8 cellular contexts compared by ENCODE assay signal in the genomic region with DNA sequence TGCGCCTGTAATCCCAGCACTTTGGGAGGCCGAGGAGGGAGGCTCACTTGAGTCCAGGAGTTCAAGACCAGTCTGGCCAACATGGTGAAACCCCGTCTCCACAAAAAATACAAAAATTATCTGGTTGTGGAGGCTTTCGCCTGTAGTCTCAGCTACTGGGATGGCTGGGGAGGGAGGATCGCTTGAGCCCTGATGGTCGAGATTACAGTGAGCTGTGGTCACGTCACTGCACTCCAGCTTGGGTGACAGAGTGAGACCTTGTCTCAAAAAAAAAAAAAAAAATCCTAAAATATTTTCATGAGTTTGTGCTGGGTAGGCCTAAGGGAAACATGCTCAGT. TPM values are rescaled to one million over a fixed set of nuclear protein-coding genes. Genes with fewer than 3 reads are reported as not detected.
A peak's percentile ranks its signal among the peaks of the same experiment; 100 is the strongest.
DNase-seq lines count a peak whose midpoint lies in the region; ATAC-seq, FAIRE-seq and TF ChIP-seq lines count a peak whose summit lies in the region.
"Not testable (repeated sequence)": the region's sequence is repeated elsewhere in the genome, so short reads cannot be mapped to it uniquely, and the experiment has no call there.

No MANE protein-coding gene starts in this region.

- TF ChIP-seq EP300 in HepG2 (IDR thresholded peaks at IDR 0.05; ENCODE audit: low read depth in 2 of 2, low read length in 2 of 2); HepG2 (CRISPR knock-in tag; IDR thresholded peaks at IDR 0.05; ENCODE audit: borderline replicate concordance); upper lobe of left lung (IDR thresholded peaks at IDR 0.05): not testable (repeated sequence)

- peak overlapping the region; percentile 99 for H3K4me2 ChIP-seq in HepG2 (ENCODE audit: low read depth, low read length)
- peak overlapping the region; percentile 96 for H3K4me2 ChIP-seq in trophoblast cell (ENCODE audit: low read length)

- not testable (repeated sequence) for H4K20me1 ChIP-seq in HepG2 (ENCODE audit: insufficient read depth, low read length)

- ATAC-seq in HG02840 (IDR thresholded peaks at IDR 0.05; ENCODE audit: low FRiP score, unreplicated experiment) (peak; percentile 17), HepG2 (peak; percentile 6; the same call in 2 of the 3 replicates), upper lobe of left lung (ENCODE audit: low FRiP score in 2 of 2) (peak in 1 of 2 donors; percentile 5)

- H4K12ac ChIP-seq in trophoblast cell (ENCODE audit: low read depth, low read length) = not testable (repeated sequence)

- peak overlapping the region; percentile 82 for H3K4me3 Mint-ChIP-seq in Calu3 (ENCODE audit: low read depth, unreplicated experiment)

- not testable (repeated sequence) for H4K8ac ChIP-seq in trophoblast cell (ENCODE audit: low read depth, low read length)

- FAIRE-seq in HepG2 (lab: Jason Lieb, UNC) = not testable (repeated sequence)

- not testable (repeated sequence) for H3K79me1 ChIP-seq in trophoblast cell (ENCODE audit: low read length)

- not testable (repeated sequence) for H3K27me3 Mint-ChIP-seq in Calu3 (ENCODE audit: unreplicated experiment)

- not testable (repeated sequence) for H3K23ac ChIP-seq in trophoblast cell (ENCODE audit: low read length)

- intact Hi-C loops in Calu3 (cut with micrococcal nuclease; ENCODE audit: unreplicated experiment) = not testable (repeated sequence)
- intact Hi-C loops in HepG2 (cut with micrococcal nuclease; ENCODE audit: unreplicated experiment) = loop anchor here (5.0 to 10.0 kb wide), 2 partner anchors 101 to 116 kb away; a partner anchor contains a TSS

- H3K14ac ChIP-seq in trophoblast cell (ENCODE audit: low read length) = not testable (repeated sequence)

- H2BK120ac ChIP-seq in trophoblast cell (ENCODE audit: insufficient read depth, low read length, poor library complexity) = not testable (repeated sequence)

- not testable (repeated sequence) for DNase-seq in Calu3; SK-N-MC (ENCODE audit: low read depth, low spot score); adipocyte (ENCODE audit: low read depth); HepG2 (ENCODE audit: low spot score); trophoblast cell; upper lobe of left lung
- DNase-seq in erythroblast (lab: John Stamatoyannopoulos, UW) = peak; percentile 74 to 82

- CTCF ChIA-PET in Calu3 (lab: Charles Lee); HepG2 (lab: Yijun Ruan, JAX; ENCODE audit: low intra/inter-chr PET ratio, low total read pairs): not testable (repeated sequence)

- not testable (repeated sequence) for H3K36me3 ChIP-seq in SK-N-MC (ENCODE audit: insufficient read depth, low read length); adipocyte (ENCODE audit: control insufficient read depth, insufficient read depth, low read length, severe bottlenecking); HepG2 (replicated peaks in 1 of 2; ENCODE audit: control insufficient read depth in 1 of 2, insufficient read depth in 2 of 2, low read length in 2 of 2); trophoblast cell (ENCODE audit: control insufficient read depth in 1 of 2, insufficient read depth in 2 of 2, low read length in 2 of 2); upper lobe of left lung

- in situ Hi-C loops in HepG2 (cut with HindIII; ENCODE audit: extremely low pct_ligation_motif_present, low pct_unique_long_range_greater_than_20kb) = loop anchor here (10.0 kb wide), 1 partner anchor 534 kb away; no protein-coding TSS in a partner anchor

- H2BK5ac ChIP-seq in trophoblast cell (ENCODE audit: low read depth, low read length, poor library complexity) = not testable (repeated sequence)

- peaks cover 22% of the 10 kb centered on the region for H3K4me1 Mint-ChIP-seq in Calu3 (ENCODE audit: low read depth, unreplicated experiment)

- H4K91ac ChIP-seq in trophoblast cell (ENCODE audit: low read depth, low read length) = not testable (repeated sequence)

- H3K36me3 Mint-ChIP-seq in Calu3 (ENCODE audit: insufficient read depth, unreplicated experiment) = peaks cover 21% of the 10 kb centered on the region

- H2AK5ac ChIP-seq in trophoblast cell (ENCODE audit: low read length) = not testable (repeated sequence)

- TF ChIP-seq POLR2A in erythroblast (IDR thresholded peaks at IDR 0.05; ENCODE audit: low read length); HepG2 (IDR thresholded peaks at IDR 0.05; ENCODE audit: insufficient read depth in 1 of 2, low read depth in 2 of 2, low read length in 2 of 2); upper lobe of left lung (IDR thresholded peaks at IDR 0.05): not testable (repeated sequence)

- peak overlapping the region; percentile 95 for H3K4me3 ChIP-seq in SK-N-MC
- peak overlapping the region; percentile 88 for H3K4me3 ChIP-seq in adipocyte (ENCODE audit: low read length)
- peak overlapping the region; percentile 37 to 85 (median 82); a peak in 5 of 6 replicates for H3K4me3 ChIP-seq in HepG2 (replicated peaks in 1 of 3; ENCODE audit: insufficient read depth in 1 of 3, low read depth in 2 of 3, low read length in 3 of 3)
- not testable (repeated sequence) for H3K4me3 ChIP-seq in trophoblast cell (ENCODE audit: low read depth, low read length)
- H3K4me3 ChIP-seq in upper lobe of left lung = peak overlapping the region in 3 of 4 donors; percentile 78 to 93 (median 79)

- TF ChIP-seq RAD21 in HepG2 (CRISPR knock-in tag; IDR thresholded peaks at IDR 0.05) = not testable (repeated sequence)

- peaks cover 30% of the 10 kb centered on the region for H3K4me1 ChIP-seq in adipocyte (ENCODE audit: control insufficient read depth, insufficient read depth, low read length)
- peaks cover 37% of the 10 kb centered on the region for H3K4me1 ChIP-seq in HepG2 (ENCODE audit: insufficient read depth, low read length)
- not testable (repeated sequence) for H3K4me1 ChIP-seq in trophoblast cell (ENCODE audit: control insufficient read depth in 1 of 2, insufficient read depth in 2 of 2, low read length in 2 of 2)
- H3K4me1 ChIP-seq in upper lobe of left lung = peaks cover 23 to 49% (median 34%) of the 10 kb centered on the region in 4 donors

- not testable (repeated sequence) for H3K9ac ChIP-seq in SK-N-MC (ENCODE audit: insufficient read length); trophoblast cell (ENCODE audit: low read length)
- peak overlapping the region; percentile 89 for H3K9ac ChIP-seq in adipocyte (ENCODE audit: low read length)
- H3K9ac ChIP-seq in HepG2 (ENCODE audit: insufficient read depth, low read depth, low read length) = peak overlapping the region; percentile 81; the same call in 1 of the 2 replicates

- not testable (repeated sequence) for H3K4ac ChIP-seq in trophoblast cell (ENCODE audit: low read depth, low read length)

- not testable (repeated sequence) for H2AFZ ChIP-seq in HepG2 (ENCODE audit: low read length); trophoblast cell (ENCODE audit: insufficient read depth, low read length, poor library complexity)

- POLR2A ChIA-PET in HepG2 (lab: Yijun Ruan, JAX) = not testable (repeated sequence)

- 46% methylated on average over 7 of the region's 7 CpGs for WGBS in HepG2 (ENCODE audit: low lambda C conversion rate)
- WGBS in trophoblast cell (ENCODE audit: extremely low coverage, insufficient coverage, insufficient read length) = no CpG with 5 or more reads among the region's 7 CpGs
- WGBS in upper lobe of left lung, 2 donors = 65% methylated on average over 7 of the region's 7 CpGs

- H3K9me3 Mint-ChIP-seq in Calu3 (ENCODE audit: low read depth, unreplicated experiment) = not testable (repeated sequence)

- H2BK12ac ChIP-seq in trophoblast cell (ENCODE audit: low read length) = not testable (repeated sequence)

- not testable (repeated sequence) for H3K27ac ChIP-seq in SK-N-MC; trophoblast cell (ENCODE audit: low read depth, low read length)
- H3K27ac ChIP-seq in HepG2 (ENCODE audit: extremely low read length, insufficient read depth, low read length) (peak overlapping the region; percentile 63), upper lobe of left lung (peak overlapping the region; percentile 87 to 95 (median 92))

- H3K27me3 ChIP-seq in adipocyte (replicated peaks; ENCODE audit: control insufficient read depth, insufficient read depth, low read length); HepG2 (ENCODE audit: control insufficient read depth in 1 of 2, insufficient read depth in 2 of 2, low read length in 2 of 2); trophoblast cell (ENCODE audit: insufficient read depth, low read length); upper lobe of left lung: not testable (repeated sequence)

- BruUV-seq in Calu3 (replicated peaks; lab: Mats Ljungman, UMichigan) = not testable (repeated sequence)
- TSS peak; percentile 97 for BruUV-seq in HepG2 (replicated peaks; lab: Mats Ljungman, UMichigan)

- not testable (repeated sequence) for TF ChIP-seq CTCF in Calu3 (IDR thresholded peaks at IDR 0.05; ENCODE audit: unreplicated experiment); HepG2 (CRISPR knock-in tag; IDR thresholded peaks at IDR 0.05); upper lobe of left lung (IDR thresholded peaks at IDR 0.05)

- H3K18ac ChIP-seq in trophoblast cell (ENCODE audit: low read length) = not testable (repeated sequence)

- not testable (repeated sequence) for H3K9me3 ChIP-seq in SK-N-MC (ENCODE audit: low read depth, low read length); adipocyte (ENCODE audit: control insufficient read depth, low read length); HepG2 (ENCODE audit: low read length); trophoblast cell (ENCODE audit: insufficient read depth, low read depth, low read length); upper lobe of left lung

- H3K79me2 ChIP-seq in HepG2 (ENCODE audit: insufficient read depth, low read length) = peaks cover 25% of the 10 kb centered on the region
- not testable (repeated sequence) for H3K79me2 ChIP-seq in trophoblast cell (ENCODE audit: control insufficient read depth, insufficient read depth, low read length, poor library complexity)

- H3K27ac Mint-ChIP-seq in Calu3 (ENCODE audit: unreplicated experiment) = not testable (repeated sequence)

RNA-seq across cellular contexts. Expression of a gene that starts 0.5 kb away (rescaled TPM):
- total RNA-seq in Calu3 (2022) = 37.2 and 38.3 TPM in 2 replicates
- total RNA-seq in HepG2 (2016; rRNA removed; fragmentation: Illumina TruSeq; extraction: Trizol) = 165 and 181 TPM in 2 replicates
- total RNA-seq in HepG2 (2016; cell fraction: cytosol; rRNA removed; fragmentation: Illumina TruSeq; extraction: Trizol; ENCODE audit: low read depth) = 33.8 and 40.2 TPM in 2 replicates
- 169 and 171 TPM in 2 replicates for total RNA-seq in HepG2 (2016; cell fraction: insoluble cytoplasmic fraction; rRNA removed; fragmentation: Illumina TruSeq; extraction: Trizol)
- total RNA-seq in HepG2 (2016; cell fraction: membrane; rRNA removed; fragmentation: Illumina TruSeq; extraction: Trizol) = 43.6 and 52.2 TPM in 2 replicates
- 70.7 and 80.6 TPM in 2 replicates for total RNA-seq in HepG2 (2016; cell fraction: nucleus; rRNA removed; fragmentation: Illumina TruSeq; extraction: Trizol)
- polyA plus RNA-seq in HepG2 (2011; rRNA removed) = 61.1 and 103 TPM in 2 replicates
- polyA plus RNA-seq in HepG2 (2011; cell fraction: cytosol; rRNA removed) = 54.7 and 55.0 TPM in 2 replicates
- polyA plus RNA-seq in HepG2 (2011; cell fraction: nucleus; rRNA removed) = 14.4 and 15.8 TPM in 2 replicates
- 55.5 and 70.1 TPM in 2 replicates for polyA plus RNA-seq in HepG2 (2012)
- polyA plus RNA-seq in HepG2 (2016; cell fraction: cytosol; fragmentation: Illumina TruSeq; extraction: Trizol; ENCODE audit: low read depth) = 18.2 and 19.6 TPM in 2 replicates
- 149 and 162 TPM in 2 replicates for polyA plus RNA-seq in HepG2 (2016; cell fraction: insoluble cytoplasmic fraction; fragmentation: Illumina TruSeq; extraction: Trizol; ENCODE audit: low read depth)
- polyA plus RNA-seq in HepG2 (2016; cell fraction: membrane; fragmentation: Illumina TruSeq; extraction: Trizol; ENCODE audit: low read depth) = 25.8 and 27.5 TPM in 2 replicates
- polyA plus RNA-seq in HepG2 (2016; cell fraction: nucleus; fragmentation: Illumina TruSeq; extraction: Trizol; ENCODE audit: insufficient read depth, low read depth) = 78.0 and 80.5 TPM in 2 replicates
- 45.7 and 49.8 TPM in 2 replicates for polyA minus RNA-seq in HepG2 (2011; rRNA and poly(A)+ RNA removed; ENCODE audit: low replicate concordance)
- polyA minus RNA-seq in HepG2 (2011; cell fraction: cytosol; rRNA and poly(A)+ RNA removed) = 49.8 and 68.9 TPM in 2 replicates
- polyA minus RNA-seq in HepG2 (2011; cell fraction: nucleus; rRNA and poly(A)+ RNA removed) = 35.7 and 41.6 TPM in 2 replicates
- polyA plus RNA-seq in trophoblast cell (2013) = 14.3 and 15.6 TPM in 2 replicates
- total RNA-seq in upper lobe of left lung = 100 to 1,000 TPM in 1 of 6 donors, 10 to 100 TPM in 5; 61.2 to 114 (median 72.9) TPM
